12 cellular contexts compared by ENCODE assay signal in the genomic region with DNA sequence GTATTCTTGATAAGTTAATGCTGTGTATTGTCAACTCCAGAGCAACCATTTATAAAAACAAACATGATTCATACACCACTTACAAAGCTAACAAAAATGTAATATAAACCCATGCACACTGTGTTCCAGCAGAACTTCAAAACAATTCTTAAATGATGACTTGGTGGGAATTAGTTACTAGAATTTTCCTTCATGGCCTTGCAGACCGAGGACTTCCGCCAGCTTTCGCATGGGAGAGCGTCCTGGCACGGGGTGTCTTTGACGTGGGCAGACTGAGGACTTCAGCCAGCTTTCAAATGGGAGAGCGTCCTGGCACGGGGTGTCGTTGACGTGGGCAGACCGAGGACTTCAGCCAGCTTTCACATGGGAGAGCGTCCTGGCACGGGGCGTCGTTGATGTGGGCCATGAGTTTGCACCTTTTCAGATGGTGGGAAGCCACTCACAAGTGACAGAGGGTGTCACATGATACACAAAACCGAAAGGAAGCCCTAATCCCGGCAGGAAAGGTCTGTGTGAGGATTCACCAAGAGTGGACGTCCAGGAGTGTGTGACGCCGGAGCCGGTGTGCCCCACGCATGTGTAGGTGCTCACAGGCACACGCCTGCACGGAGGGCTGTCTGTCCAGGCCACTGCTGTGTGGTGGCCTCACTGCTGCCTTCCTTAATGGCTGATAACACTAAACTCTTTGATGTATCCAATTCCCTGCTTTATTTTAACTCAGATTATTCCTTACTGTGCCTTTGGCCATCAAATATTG.
DNase-seq lines count a peak whose midpoint lies in the region; ATAC-seq and TF ChIP-seq lines count a peak whose summit lies in the region.
"Had no signal": no experiment of that assay in that cellular context is flagged by ENCODE, and none has a peak within 500 bp of the region (broad histone marks: within the 10 kb centered on the region; RNA-seq: fewer than 3 reads in every experiment).

No MANE protein-coding gene starts in this region.

- intact Hi-C loops in breast epithelium (cut with DNase I; ENCODE audit: low total_unique reads) = no loop called here
- intact Hi-C loops in left ventricle myocardium superior (cut with micrococcal nuclease) = no loop called here

- in situ Hi-C loops in GM13976 (cut with MboI; ENCODE audit: low sequenced_read_pairs, unreplicated experiment) = no loop called here

- ATAC-seq in left ventricle myocardium superior (peak; percentile 72), GM21723 (IDR thresholded peaks at IDR 0.05; ENCODE audit: unreplicated experiment) (no peak)
- ATAC-seq: activated CD4-positive, alpha-beta T cell treated with anti-CD3 and anti-CD28 coated beads for 36 hours had no signal

- peak in 1 of 2 donors; percentile 45 for DNase-seq in breast epithelium (ENCODE audit: low spot score in 2 of 2)
- DNase-seq in left ventricle myocardium superior = peak; percentile 39
- DNase-seq in GM13976 (ENCODE audit: low spot score) = no peak
- DNase-seq in NCI-H1105 (lab: John Stamatoyannopoulos, UW) = no peak
- DNase-seq in activated CD4-positive, CD25-positive, alpha-beta regulatory T cell (lab: John Stamatoyannopoulos, UW) = no peak
- DNase-seq: activated CD4-positive, alpha-beta T cell treated with anti-CD3 and anti-CD28 coated beads for 36 hours; activated naive CD4-positive, alpha-beta T cell treated with anti-CD3 and anti-CD28 coated beads, Interleukin-2, amount 10 ng/mL, durations not matched to agents 7 days and 5 days; KG1 had no signal

- CTCF ChIA-PET in HEK293 (lab: Yijun Ruan, JAX) = no interaction called here

- H3K4me3 ChIP-seq in HEK293 (ENCODE audit: low read depth, low read length) (no peak overlapping the region), breast epithelium (peak overlapping the region in 2 of 3 donors; percentile 3 to 54), skeletal muscle satellite cell (ENCODE audit: low read length) (peak overlapping the region; percentile 35)

- H3K9me3 ChIP-seq in HEK293 (ENCODE audit: control insufficient read depth, insufficient read depth, low read depth, low read length) (no peaks in the 10 kb centered on the region), breast epithelium (no peaks in the 10 kb centered on the region), skeletal muscle satellite cell (replicated peaks; ENCODE audit: low read length) (no peaks in the 10 kb centered on the region)

- H3K4me1 ChIP-seq in HEK293 (ENCODE audit: control insufficient read depth, insufficient read depth, low read length) (no peaks in the 10 kb centered on the region), breast epithelium (no peaks in the 10 kb centered on the region), skeletal muscle satellite cell (ENCODE audit: control insufficient read depth, insufficient read depth, low read length) (peaks cover 25% of the 10 kb centered on the region)

- TF ChIP-seq POLR2A in breast epithelium (IDR thresholded peaks at IDR 0.05) = no peak

- H3K4me2 ChIP-seq in skeletal muscle satellite cell (ENCODE audit: low read length) = peak overlapping the region; percentile 46

- H3K27ac ChIP-seq in HEK293 (ENCODE audit: extremely low read depth, low read depth, low read length) = no peak overlapping the region
- H3K27ac ChIP-seq in breast epithelium = peak overlapping the region; percentile 66 to 94
- H3K27ac ChIP-seq: epithelial cell of prostate had no signal

- H3K9ac ChIP-seq in skeletal muscle satellite cell (ENCODE audit: low read depth, low read length) = peak overlapping the region; percentile 78

- POLR2A ChIA-PET in HEK293 (lab: Yijun Ruan, JAX) = no interaction called here

- H3K27me3 ChIP-seq in breast epithelium = no peaks in the 10 kb centered on the region
- no peaks in the 10 kb centered on the region for H3K27me3 ChIP-seq in skeletal muscle satellite cell (ENCODE audit: control insufficient read depth, insufficient read depth, low read length)

- H3K36me3 ChIP-seq in HEK293 (ENCODE audit: control insufficient read depth in 2 of 2, insufficient read depth in 1 of 2, low read length in 2 of 2) = no peaks in the 10 kb centered on the region
- no peaks in the 10 kb centered on the region for H3K36me3 ChIP-seq in breast epithelium
- no peaks in the 10 kb centered on the region for H3K36me3 ChIP-seq in skeletal muscle satellite cell (ENCODE audit: insufficient read depth, low read length)

- TF ChIP-seq CTCF in HEK293 (tag by site-specific recombination; IDR thresholded peaks at IDR 0.05) (no peak), breast epithelium (IDR thresholded peaks at IDR 0.05) (no peak), GM13976 (IDR thresholded peaks at IDR 0.05; ENCODE audit: borderline replicate concordance, control extremely low read depth, extremely low read depth, insufficient read depth, missing control alignments) (no peak)

TF ChIP-seq in HEK293, 187 proteins besides CTCF, POLR2A, EP300 and RAD21:
- TF ChIP-seq SETDB1 (IDR thresholded peaks at IDR 0.05; ENCODE audit: insufficient read length, low read length) = peak; percentile 27
- TF ChIP-seq, protein P1, sequence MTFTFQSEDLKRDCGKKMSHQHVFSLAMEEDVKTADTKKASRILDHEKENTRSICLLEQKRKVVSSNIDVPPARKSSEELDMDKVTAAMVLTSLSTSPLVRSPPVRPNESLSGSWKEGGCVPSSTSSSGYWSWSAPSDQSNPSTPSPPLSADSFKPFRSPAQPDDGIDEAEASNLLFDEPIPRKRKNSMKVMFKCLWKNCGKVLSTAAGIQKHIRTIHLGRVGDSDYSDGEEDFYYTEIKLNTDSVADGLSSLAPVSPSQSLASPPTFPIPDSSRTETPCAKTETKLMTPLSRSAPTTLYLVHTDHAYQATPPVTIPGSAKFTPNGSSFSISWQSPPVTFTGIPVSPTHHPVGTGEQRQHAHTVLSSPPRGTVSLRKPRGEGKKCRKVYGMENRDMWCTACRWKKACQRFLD (tag by site-specific recombination; IDR thresholded peaks at IDR 0.05) = no peak
